In the genomic region with DNA sequence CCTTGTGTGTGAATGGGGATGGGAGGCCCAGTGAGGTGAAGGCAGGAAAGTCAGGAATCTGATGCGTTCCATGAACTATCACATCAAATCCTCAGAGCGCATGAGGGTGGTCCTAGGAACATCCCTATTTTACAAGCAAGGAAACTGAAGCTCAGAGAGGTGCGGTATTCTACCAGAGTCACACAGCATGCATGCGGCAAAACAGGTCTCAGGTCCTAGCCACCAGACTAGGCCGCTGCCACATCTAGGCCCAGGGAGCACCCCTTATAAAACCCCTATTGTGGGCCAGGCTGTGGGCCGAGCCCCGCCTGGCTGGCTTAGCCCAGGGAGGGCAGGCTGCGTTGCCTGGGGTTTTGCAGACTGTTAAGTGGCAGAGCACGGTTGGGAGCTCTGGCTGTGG, we compare ENCODE assay signal across 3 cellular contexts.
TF ChIP-seq lines count a peak whose summit lies in the region.

No MANE protein-coding gene starts in this region.

TF ChIP-seq in A549, 52 proteins besides CTCF, POLR2A, EP300 and RAD21 (continued from another document):
- TF ChIP-seq MAZ (IDR thresholded peaks at IDR 0.05; ENCODE audit: borderline replicate concordance, low read depth, low read length): no peak

TF ChIP-seq in HEK293, 187 proteins besides CTCF, POLR2A, EP300 and RAD21:
- TF ChIP-seq, protein P1, sequence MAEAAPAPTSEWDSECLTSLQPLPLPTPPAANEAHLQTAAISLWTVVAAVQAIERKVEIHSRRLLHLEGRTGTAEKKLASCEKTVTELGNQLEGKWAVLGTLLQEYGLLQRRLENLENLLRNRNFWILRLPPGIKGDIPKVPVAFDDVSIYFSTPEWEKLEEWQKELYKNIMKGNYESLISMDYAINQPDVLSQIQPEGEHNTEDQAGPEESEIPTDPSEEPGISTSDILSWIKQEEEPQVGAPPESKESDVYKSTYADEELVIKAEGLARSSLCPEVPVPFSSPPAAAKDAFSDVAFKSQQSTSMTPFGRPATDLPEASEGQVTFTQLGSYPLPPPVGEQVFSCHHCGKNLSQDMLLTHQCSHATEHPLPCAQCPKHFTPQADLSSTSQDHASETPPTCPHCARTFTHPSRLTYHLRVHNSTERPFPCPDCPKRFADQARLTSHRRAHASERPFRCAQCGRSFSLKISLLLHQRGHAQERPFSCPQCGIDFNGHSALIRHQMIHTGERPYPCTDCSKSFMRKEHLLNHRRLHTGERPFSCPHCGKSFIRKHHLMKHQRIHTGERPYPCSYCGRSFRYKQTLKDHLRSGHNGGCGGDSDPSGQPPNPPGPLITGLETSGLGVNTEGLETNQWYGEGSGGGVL (tag by site-specific recombination; IDR thresholded peaks at IDR 0.05): no peak
- no peak for TF ChIP-seq ZNF132 (tag by site-specific recombination; IDR thresholded peaks at IDR 0.05; ENCODE audit: borderline replicate concordance)
- TF ChIP-seq, protein P2, sequence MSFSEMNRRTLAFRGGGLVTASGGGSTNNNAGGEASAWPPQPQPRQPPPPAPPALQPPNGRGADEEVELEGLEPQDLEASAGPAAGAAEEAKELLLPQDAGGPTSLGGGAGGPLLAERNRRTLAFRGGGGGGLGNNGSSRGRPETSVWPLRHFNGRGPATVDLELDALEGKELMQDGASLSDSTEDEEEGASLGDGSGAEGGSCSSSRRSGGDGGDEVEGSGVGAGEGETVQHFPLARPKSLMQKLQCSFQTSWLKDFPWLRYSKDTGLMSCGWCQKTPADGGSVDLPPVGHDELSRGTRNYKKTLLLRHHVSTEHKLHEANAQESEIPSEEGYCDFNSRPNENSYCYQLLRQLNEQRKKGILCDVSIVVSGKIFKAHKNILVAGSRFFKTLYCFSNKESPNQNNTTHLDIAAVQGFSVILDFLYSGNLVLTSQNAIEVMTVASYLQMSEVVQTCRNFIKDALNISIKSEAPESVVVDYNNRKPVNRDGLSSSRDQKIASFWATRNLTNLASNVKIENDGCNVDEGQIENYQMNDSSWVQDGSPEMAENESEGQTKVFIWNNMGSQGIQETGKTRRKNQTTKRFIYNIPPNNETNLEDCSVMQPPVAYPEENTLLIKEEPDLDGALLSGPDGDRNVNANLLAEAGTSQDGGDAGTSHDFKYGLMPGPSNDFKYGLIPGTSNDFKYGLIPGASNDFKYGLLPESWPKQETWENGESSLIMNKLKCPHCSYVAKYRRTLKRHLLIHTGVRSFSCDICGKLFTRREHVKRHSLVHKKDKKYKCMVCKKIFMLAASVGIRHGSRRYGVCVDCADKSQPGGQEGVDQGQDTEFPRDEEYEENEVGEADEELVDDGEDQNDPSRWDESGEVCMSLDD (tag by site-specific recombination; IDR thresholded peaks at IDR 0.05): no peak
- peak; percentile 62; the same call in 1 of the 2 replicates for TF ChIP-seq ZNF768 (tag by site-specific recombination; IDR thresholded peaks at IDR 0.05)

TF ChIP-seq in K562, 482 proteins besides CTCF, POLR2A, EP300 and RAD21 (continued from another document):
- peak; percentile 33 for TF ChIP-seq RBM25 (IDR thresholded peaks at IDR 0.05; ENCODE audit: low read depth, low read length, severe bottlenecking)
- TF ChIP-seq ZFP36 (IDR thresholded peaks at IDR 0.05; ENCODE audit: low read depth, low read length, partially characterized antibody): peak; percentile 48
- no peak for TF ChIP-seq TRIM24 (IDR thresholded peaks at IDR 0.05)
- no peak for TF ChIP-seq SREBF2 (CRISPR knock-in tag; IDR thresholded peaks at IDR 0.05)
- peak; percentile 27; the same call in 1 of the 2 replicates for TF ChIP-seq BCOR (IDR thresholded peaks at IDR 0.05)
- TF ChIP-seq ARNT (IDR thresholded peaks at IDR 0.05): no peak
- 0 out of 4 replicates have a peak, but pooled peaks of 1 of the 2 experiments have one; percentile 21 for TF ChIP-seq KDM1A (IDR thresholded peaks at IDR 0.05)
